Comparison of ENCODE assay signal across 1 cellular context in the genomic region with DNA sequence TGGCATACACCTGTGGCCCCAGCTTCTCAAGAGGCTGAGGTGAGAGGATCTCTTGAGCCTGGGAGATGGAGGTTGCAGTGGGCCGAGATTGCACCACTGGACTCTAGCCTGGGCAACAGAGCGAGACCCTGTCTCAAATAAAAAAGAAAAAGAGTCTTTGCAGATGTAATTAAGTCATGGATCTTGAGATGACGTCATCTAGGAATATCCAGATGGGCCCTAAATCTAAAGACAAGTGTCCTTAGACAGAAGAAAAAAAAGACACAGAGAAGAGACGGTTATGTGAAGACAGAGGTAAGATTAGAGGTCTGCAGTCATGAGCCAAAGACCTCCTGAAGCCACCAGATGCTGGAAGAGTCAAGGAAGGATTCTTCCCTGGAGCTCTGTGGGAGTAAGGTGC.
TF ChIP-seq lines count a peak whose summit lies in the region.

No MANE protein-coding gene starts in this region.

TF ChIP-seq in K562, 482 proteins besides CTCF, POLR2A, EP300 and RAD21 (continued from another document):
- TF ChIP-seq, protein P1, sequence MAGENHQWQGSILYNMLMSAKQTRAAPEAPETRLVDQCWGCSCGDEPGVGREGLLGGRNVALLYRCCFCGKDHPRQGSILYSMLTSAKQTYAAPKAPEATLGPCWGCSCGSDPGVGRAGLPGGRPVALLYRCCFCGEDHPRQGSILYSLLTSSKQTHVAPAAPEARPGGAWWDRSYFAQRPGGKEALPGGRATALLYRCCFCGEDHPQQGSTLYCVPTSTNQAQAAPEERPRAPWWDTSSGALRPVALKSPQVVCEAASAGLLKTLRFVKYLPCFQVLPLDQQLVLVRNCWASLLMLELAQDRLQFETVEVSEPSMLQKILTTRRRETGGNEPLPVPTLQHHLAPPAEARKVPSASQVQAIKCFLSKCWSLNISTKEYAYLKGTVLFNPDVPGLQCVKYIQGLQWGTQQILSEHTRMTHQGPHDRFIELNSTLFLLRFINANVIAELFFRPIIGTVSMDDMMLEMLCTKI (IDR thresholded peaks at IDR 0.05; ENCODE audit: partially characterized antibody): no peak
